31 cellular contexts compared by ENCODE assay signal in the genomic region with DNA sequence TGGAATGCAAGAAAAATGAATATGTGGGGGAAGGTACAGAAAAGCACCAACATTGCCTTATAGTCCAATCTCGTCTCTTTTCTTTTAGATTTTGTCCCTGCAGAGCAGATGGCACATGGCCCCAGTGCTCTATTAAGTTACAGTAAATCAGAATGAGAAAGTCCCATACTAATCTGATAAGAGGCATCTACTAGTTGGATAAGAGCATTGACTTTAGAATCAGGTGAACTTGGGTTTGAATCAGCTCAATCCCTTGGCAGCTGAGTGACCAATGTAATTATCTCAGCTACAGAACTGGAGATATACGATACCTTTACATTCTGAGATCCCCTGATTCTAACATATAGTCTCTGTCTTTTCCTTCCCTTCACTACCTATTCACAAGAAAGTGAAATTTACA. TPM values are rescaled to one million over a fixed set of nuclear protein-coding genes. Genes with fewer than 3 reads are reported as not detected.
"Had no signal": no experiment of that assay in that cellular context is flagged by ENCODE, and none has a peak within 500 bp of the region (broad histone marks: within the 10 kb centered on the region; RNA-seq: fewer than 3 reads in every experiment).

No MANE protein-coding gene starts in this region.

- H3K27me3 ChIP-seq: ascending aorta, breast epithelium, cardiac muscle cell, dorsolateral prefrontal cortex, heart left ventricle had no signal

- DNase-seq: activated CD4-positive, alpha-beta memory T cell treated with anti-CD3 and anti-CD28 coated beads, Interleukin-2, amount 10 ng/mL, durations not matched to agents 7 days and 5 days; activated CD4-positive, alpha-beta T cell treated with anti-CD3 and anti-CD28 coated beads for 1 hour; activated CD4-positive, alpha-beta T cell treated with anti-CD3 and anti-CD28 coated beads for 4 hours; activated CD4-positive, alpha-beta T cell treated with anti-CD3 and anti-CD28 coated beads, Interleukin-2, amount 10 ng/mL, durations not matched to agents 7 days and 5 days; activated CD4-positive, alpha-beta T cell treated with anti-CD3 and anti-CD28 coated beads, Interleukin-2, amount 50 U/mL, for 4 hours; activated CD8-positive, alpha-beta memory T cell treated with anti-CD3 and anti-CD28 coated beads, Interleukin-2, amount 50 U/mL, for 48 hours; activated gamma-delta T cell; activated naive CD4-positive, alpha-beta T cell; activated naive CD4-positive, alpha-beta T cell treated with anti-CD3 and anti-CD28 coated beads, Interleukin-2, amount 10 ng/mL, durations not matched to agents 7 days and 5 days; activated naive CD8-positive, alpha-beta T cell treated with anti-CD3 and anti-CD28 coated beads, Interleukin-2, amount 10 ng/mL, durations not matched to agents 7 days and 5 days; activated T-cell treated with anti-CD3 and anti-CD28 coated beads for 4 hours; activated T-cell treated with anti-CD3 and anti-CD28 coated beads, Interleukin-2, amount 50 U/mL, for 24 hours; activated T-cell treated with anti-CD3 and anti-CD28 coated beads, Interleukin-2, amount 50 U/mL, for 72 hours; central memory CD4-positive, alpha-beta T cell; cerebellar nuclear complex; dorsolateral prefrontal cortex; effector memory CD4-positive, alpha-beta T cell; endodermal cell; foreskin fibroblast; heart left ventricle; T-helper 2 cell had no signal

- H3K36me3 Mint-ChIP-seq: activated naive CD4-positive, alpha-beta T cell treated with anti-CD3 and anti-CD28 coated beads, Interleukin-2, amount 10 ng/mL, durations not matched to agents 7 days and 5 days; activated naive CD4-positive, alpha-beta T cell treated with anti-CD3 and anti-CD28 coated beads, Interleukin-2, amount 50 U/mL, for 72 hours; activated naive CD8-positive, alpha-beta T cell treated with anti-CD3 and anti-CD28 coated beads, Interleukin-2, amount 10 ng/mL, durations not matched to agents 7 days and 5 days; brain; WTC11 had no signal

- H3K4me3 Mint-ChIP-seq: activated CD4-positive, alpha-beta memory T cell treated with anti-CD3 and anti-CD28 coated beads, Interleukin-2, amount 10 ng/mL, durations not matched to agents 7 days and 5 days; activated CD4-positive, alpha-beta T cell treated with anti-CD3 and anti-CD28 coated beads, Interleukin-2, amount 10 ng/mL, durations not matched to agents 7 days and 5 days; activated naive CD4-positive, alpha-beta T cell treated with anti-CD3 and anti-CD28 coated beads, Interleukin-2, amount 10 ng/mL, durations not matched to agents 7 days and 5 days; activated naive CD8-positive, alpha-beta T cell treated with anti-CD3 and anti-CD28 coated beads, Interleukin-2, amount 10 ng/mL, durations not matched to agents 7 days and 5 days; activated T-cell treated with anti-CD3 and anti-CD28 coated beads, Interleukin-2, amount 50 U/mL, for 24 hours; activated T-cell treated with anti-CD3 and anti-CD28 coated beads, Interleukin-2, amount 50 U/mL, for 72 hours; dendritic cell treated with granulocyte-macrophage colony-stimulating factor and Interleukin-4, amounts not matched to agents 40 ng/mL and 50 ng/mL, for 4 days; endodermal cell; WTC11 had no signal

- ATAC-seq: activated naive CD4-positive, alpha-beta T cell treated with anti-CD3 and anti-CD28 coated beads, Interleukin-2, amount 50 U/mL, for 72 hours; activated T-cell treated with anti-CD3 and anti-CD28 coated beads, Interleukin-2, amount 50 U/mL, for 72 hours; esophagus mucosa; heart left ventricle had no signal

- H3K27ac ChIP-seq: ascending aorta, breast epithelium, cardiac muscle cell, coronary artery, heart left ventricle had no signal

- H3K27ac Mint-ChIP-seq: activated CD4-positive, alpha-beta memory T cell treated with anti-CD3 and anti-CD28 coated beads, Interleukin-2, amount 10 ng/mL, durations not matched to agents 7 days and 5 days; activated CD4-positive, alpha-beta T cell treated with anti-CD3 and anti-CD28 coated beads, Interleukin-2, amount 10 ng/mL, durations not matched to agents 7 days and 5 days; activated naive CD4-positive, alpha-beta T cell treated with anti-CD3 and anti-CD28 coated beads, Interleukin-2, amount 10 ng/mL, durations not matched to agents 7 days and 5 days; activated naive CD4-positive, alpha-beta T cell treated with anti-CD3 and anti-CD28 coated beads, Interleukin-2, amount 50 U/mL, for 72 hours; activated naive CD8-positive, alpha-beta T cell treated with anti-CD3 and anti-CD28 coated beads, Interleukin-2, amount 10 ng/mL, durations not matched to agents 7 days and 5 days; activated T-cell treated with anti-CD3 and anti-CD28 coated beads, Interleukin-2, amount 50 U/mL, for 24 hours; activated T-cell treated with anti-CD3 and anti-CD28 coated beads, Interleukin-2, amount 50 U/mL, for 72 hours; dendritic cell treated with granulocyte-macrophage colony-stimulating factor and Interleukin-4, amounts not matched to agents 40 ng/mL and 50 ng/mL, for 4 days; endodermal cell; WTC11 had no signal

- H3K4me3 ChIP-seq: ascending aorta, breast epithelium, cardiac muscle cell, coronary artery, dorsolateral prefrontal cortex, heart left ventricle had no signal

- H3K4me1 Mint-ChIP-seq: activated CD4-positive, alpha-beta memory T cell treated with anti-CD3 and anti-CD28 coated beads, Interleukin-2, amount 10 ng/mL, durations not matched to agents 7 days and 5 days; activated CD4-positive, alpha-beta T cell treated with anti-CD3 and anti-CD28 coated beads, Interleukin-2, amount 10 ng/mL, durations not matched to agents 7 days and 5 days; activated naive CD4-positive, alpha-beta T cell treated with anti-CD3 and anti-CD28 coated beads, Interleukin-2, amount 10 ng/mL, durations not matched to agents 7 days and 5 days; activated naive CD8-positive, alpha-beta T cell treated with anti-CD3 and anti-CD28 coated beads, Interleukin-2, amount 10 ng/mL, durations not matched to agents 7 days and 5 days had no signal

- H3K9me3 ChIP-seq: ascending aorta, breast epithelium, heart left ventricle had no signal

- H3K27me3 Mint-ChIP-seq: activated CD4-positive, alpha-beta memory T cell treated with anti-CD3 and anti-CD28 coated beads, Interleukin-2, amount 10 ng/mL, durations not matched to agents 7 days and 5 days; activated CD4-positive, alpha-beta T cell treated with anti-CD3 and anti-CD28 coated beads, Interleukin-2, amount 10 ng/mL, durations not matched to agents 7 days and 5 days; activated naive CD4-positive, alpha-beta T cell treated with anti-CD3 and anti-CD28 coated beads, Interleukin-2, amount 10 ng/mL, durations not matched to agents 7 days and 5 days; activated naive CD8-positive, alpha-beta T cell treated with anti-CD3 and anti-CD28 coated beads, Interleukin-2, amount 10 ng/mL, durations not matched to agents 7 days and 5 days; activated T-cell treated with anti-CD3 and anti-CD28 coated beads, Interleukin-2, amount 50 U/mL, for 24 hours; dendritic cell treated with granulocyte-macrophage colony-stimulating factor and Interleukin-4, amounts not matched to agents 40 ng/mL and 50 ng/mL, for 4 days had no signal

- H3K36me3 ChIP-seq: ascending aorta, breast epithelium, cardiac muscle cell, heart left ventricle had no signal

- H3K9me3 Mint-ChIP-seq: activated CD4-positive, alpha-beta memory T cell treated with anti-CD3 and anti-CD28 coated beads, Interleukin-2, amount 10 ng/mL, durations not matched to agents 7 days and 5 days; activated CD4-positive, alpha-beta T cell treated with anti-CD3 and anti-CD28 coated beads, Interleukin-2, amount 10 ng/mL, durations not matched to agents 7 days and 5 days; activated naive CD4-positive, alpha-beta T cell treated with anti-CD3 and anti-CD28 coated beads, Interleukin-2, amount 10 ng/mL, durations not matched to agents 7 days and 5 days; activated naive CD8-positive, alpha-beta T cell treated with anti-CD3 and anti-CD28 coated beads, Interleukin-2, amount 10 ng/mL, durations not matched to agents 7 days and 5 days; activated T-cell treated with anti-CD3 and anti-CD28 coated beads, Interleukin-2, amount 50 U/mL, for 24 hours; activated T-cell treated with anti-CD3 and anti-CD28 coated beads, Interleukin-2, amount 50 U/mL, for 72 hours; dendritic cell treated with granulocyte-macrophage colony-stimulating factor and Interleukin-4, amounts not matched to agents 40 ng/mL and 50 ng/mL, for 4 days; endodermal cell; WTC11 had no signal

- H3K4me1 ChIP-seq: ascending aorta, breast epithelium, heart left ventricle had no signal

RNA-seq across cellular contexts. Expression of gene PDE1A, which starts 54.8 kb away (rescaled TPM):
- total RNA-seq: activated CD4-positive, alpha-beta memory T cell treated with anti-CD3 and anti-CD28 coated beads, Interleukin-2, amount 10 ng/mL, durations not matched to agents 7 days and 5 days; activated CD4-positive, alpha-beta T cell treated with anti-CD3 and anti-CD28 coated beads, Interleukin-2, amount 10 ng/mL, durations not matched to agents 7 days and 5 days; activated naive CD4-positive, alpha-beta T cell treated with anti-CD3 and anti-CD28 coated beads, Interleukin-2, amount 50 U/mL, for 72 hours; activated naive CD8-positive, alpha-beta T cell treated with anti-CD3 and anti-CD28 coated beads, Interleukin-2, amount 10 ng/mL, durations not matched to agents 7 days and 5 days; activated T-cell treated with anti-CD3 and anti-CD28 coated beads, Interleukin-2, amount 50 U/mL, for 72 hours; epithelial cell of proximal tubule; WTC11 had no signal
